Comparison of ENCODE assay signal across 8 cellular contexts in genomic region chr20:1423625-1424106, GRCh38. TPM values are rescaled to one million over a fixed set of nuclear protein-coding genes. Genes with fewer than 3 reads are reported as not detected.
A peak's percentile ranks its signal among the peaks of the same experiment; 100 is the strongest.
DNase-seq lines count a peak whose midpoint lies in the region; ATAC-seq and TF ChIP-seq lines count a peak whose summit lies in the region.

No MANE protein-coding gene starts in this region.

- H3K27ac ChIP-seq in ascending aorta = no peak overlapping the region

- no peaks in the 10 kb centered on the region for H3K36me3 ChIP-seq in ascending aorta

- TF ChIP-seq CTCF in osteocyte (IDR thresholded peaks at IDR 0.05) (no peak), ascending aorta (IDR thresholded peaks at IDR 0.05) (no peak)

- H3K36me3 Mint-ChIP-seq in activated CD4-positive, alpha-beta T cell treated with anti-CD3 and anti-CD28 coated beads, Interleukin-2, amount 10 ng/mL, durations not matched to agents 24 days and 14 days (ENCODE audit: low read depth) = peaks cover 10% of the 10 kb centered on the region
- no peaks in the 10 kb centered on the region for H3K36me3 Mint-ChIP-seq in osteocyte (ENCODE audit: unreplicated experiment)

- H3K27me3 ChIP-seq in ascending aorta = no peaks in the 10 kb centered on the region

- peaks cover 7% of the 10 kb centered on the region for H3K27me3 Mint-ChIP-seq in activated CD4-positive, alpha-beta T cell treated with anti-CD3 and anti-CD28 coated beads, Interleukin-2, amount 10 ng/mL, durations not matched to agents 24 days and 14 days
- H3K27me3 Mint-ChIP-seq in osteocyte (ENCODE audit: unreplicated experiment) = no peaks in the 10 kb centered on the region

- intact Hi-C loops in activated CD4-positive, alpha-beta T cell treated with anti-CD3 and anti-CD28 coated beads, Interleukin-2, amount 10 ng/mL, durations not matched to agents 24 days and 14 days (cut with micrococcal nuclease) = no loop called here
- intact Hi-C loops in ascending aorta (cut with DNase I) = no loop called here

- no peak for ATAC-seq in GM18511 (IDR thresholded peaks at IDR 0.05; ENCODE audit: unreplicated experiment)

- H3K27ac Mint-ChIP-seq in activated CD4-positive, alpha-beta T cell treated with anti-CD3 and anti-CD28 coated beads, Interleukin-2, amount 10 ng/mL, durations not matched to agents 24 days and 14 days = no peak overlapping the region
- no peak overlapping the region for H3K27ac Mint-ChIP-seq in osteocyte (ENCODE audit: unreplicated experiment)

- no peak overlapping the region for H3K4me3 Mint-ChIP-seq in activated CD4-positive, alpha-beta T cell treated with anti-CD3 and anti-CD28 coated beads, Interleukin-2, amount 10 ng/mL, durations not matched to agents 24 days and 14 days
- no peak overlapping the region for H3K4me3 Mint-ChIP-seq in osteocyte (ENCODE audit: unreplicated experiment)

- H3K4me3 ChIP-seq in ascending aorta = no peak overlapping the region

- H3K4me1 ChIP-seq in ascending aorta = no peaks in the 10 kb centered on the region

- H3K9me3 ChIP-seq in ascending aorta = peaks cover 0 to 3% of the 10 kb centered on the region in 2 donors

- peak; percentile 67 for DNase-seq in activated CD4-positive, alpha-beta T cell treated with anti-CD3 and anti-CD28 coated beads, Interleukin-2, amount 10 ng/mL, durations not matched to agents 24 days and 14 days
- no peak for DNase-seq in activated CD4-positive, alpha-beta T cell treated with anti-CD3 and anti-CD28 coated beads for 1 hour
- DNase-seq in NCI-H2196 treated with DMSO at 0.1 percent for 48 hours (lab: John Stamatoyannopoulos, UW; ENCODE audit: unreplicated experiment) = peak; percentile 57
- DNase-seq in dermis blood vessel endothelial cell = peak; percentile 52
- DNase-seq in osteocyte (ENCODE audit: extremely low spot score, unreplicated experiment) = peak; percentile 57
- no peak for DNase-seq in ascending aorta (ENCODE audit: low spot score in 2 of 2)
- no peak for DNase-seq in activated CD4-positive, CD25-positive, alpha-beta regulatory T cell (lab: John Stamatoyannopoulos, UW)

- H3K4me1 Mint-ChIP-seq in activated CD4-positive, alpha-beta T cell treated with anti-CD3 and anti-CD28 coated beads, Interleukin-2, amount 10 ng/mL, durations not matched to agents 24 days and 14 days = peaks cover 25% of the 10 kb centered on the region
- H3K4me1 Mint-ChIP-seq in osteocyte (ENCODE audit: unreplicated experiment) = peaks cover 14% of the 10 kb centered on the region

- H3K9me3 Mint-ChIP-seq in activated CD4-positive, alpha-beta T cell treated with anti-CD3 and anti-CD28 coated beads, Interleukin-2, amount 10 ng/mL, durations not matched to agents 24 days and 14 days = peaks cover 16% of the 10 kb centered on the region
- peaks cover 14% of the 10 kb centered on the region for H3K9me3 Mint-ChIP-seq in osteocyte (ENCODE audit: unreplicated experiment)

RNA-seq across cellular contexts. Expression of gene FKBP1A, which starts 30.8 kb away (rescaled TPM):
- 291 and 292 TPM in 2 replicates for total RNA-seq in activated CD4-positive, alpha-beta T cell treated with anti-CD3 and anti-CD28 coated beads, Interleukin-2, amount 10 ng/mL, durations not matched to agents 24 days and 14 days
- total RNA-seq in dermis blood vessel endothelial cell = 269 and 390 TPM in 2 replicates
- total RNA-seq in osteocyte = 180 and 187 TPM in 2 replicates
- total RNA-seq in ascending aorta = 202 TPM

RNA-seq across cellular contexts. Expression of gene NSFL1C, which starts 43.0 kb away (rescaled TPM):
- 101 and 109 TPM in 2 replicates for total RNA-seq in activated CD4-positive, alpha-beta T cell treated with anti-CD3 and anti-CD28 coated beads, Interleukin-2, amount 10 ng/mL, durations not matched to agents 24 days and 14 days
- total RNA-seq in dermis blood vessel endothelial cell (28.8 and 39.6 TPM in 2 replicates), osteocyte (74.6 and 80.1 TPM in 2 replicates), ascending aorta (58.5 TPM)

Comparison
In these comparisons a context has a peak if more than half of its experiments do, and no peak if none do; other contexts are left out.
1. DNase-seq: peak in activated CD4-positive, alpha-beta T cell treated with anti-CD3 and anti-CD28 coated beads, Interleukin-2, amount 10 ng/mL, durations not matched to agents 24 days and 14 days (single experiment), NCI-H2196 treated with DMSO at 0.1 percent for 48 hours (single experiment), dermis blood vessel endothelial cell (single experiment) and osteocyte (single experiment); none in activated CD4-positive, alpha-beta T cell treated with anti-CD3 and anti-CD28 coated beads for 1 hour (single experiment), ascending aorta (0 of 2) and activated CD4-positive, CD25-positive, alpha-beta regulatory T cell (0 of 4).